In genomic region chr16:361341-361871, GRCh38 we compare ENCODE assay signal across 3 cellular contexts.
A peak's percentile ranks its signal among the peaks of the same experiment; 100 is the strongest.
TF ChIP-seq lines count a peak whose summit lies in the region.

No MANE protein-coding gene starts in this region.

TF ChIP-seq in A549, 52 proteins besides CTCF, POLR2A, EP300 and RAD21:
- no peak for TF ChIP-seq ATOH8 (CRISPR knock-in tag; IDR thresholded peaks at IDR 0.05; ENCODE audit: low read depth)
- no peak for TF ChIP-seq ZC3H11A (IDR thresholded peaks at IDR 0.05)
- TF ChIP-seq TFCP2L1 (CRISPR knock-in tag; IDR thresholded peaks at IDR 0.05) = no peak

TF ChIP-seq in GM12891, 5 proteins besides CTCF, POLR2A, EP300 and RAD21:
- TF ChIP-seq SPI1 (IDR thresholded peaks at IDR 0.05; ENCODE audit: low read depth, low read length) (no peak), POU2F2 (IDR thresholded peaks at IDR 0.05; ENCODE audit: low read depth, low read length) (no peak), POLR2AphosphoS5 (IDR thresholded peaks at IDR 0.05; ENCODE audit: low read depth, low read length) (no peak), TAF1 (IDR thresholded peaks at IDR 0.05; ENCODE audit: low read depth, low read length) (no peak), PAX5 (IDR thresholded peaks at IDR 0.05; ENCODE audit: insufficient read depth, low read length, severe bottlenecking) (no peak)

TF ChIP-seq in HepG2, 621 proteins besides CTCF, POLR2A, EP300 and RAD21 (continues in another document):
- no peak for TF ChIP-seq ZNF513 (CRISPR knock-in tag; conservative IDR thresholded peaks at IDR 0.05)
- no peak for TF ChIP-seq ZNF160 (CRISPR knock-in tag; IDR thresholded peaks at IDR 0.05)
- no peak for TF ChIP-seq FOXA3 (CRISPR knock-in tag; IDR thresholded peaks at IDR 0.05)
- no peak for TF ChIP-seq NFRKB (IDR thresholded peaks at IDR 0.05)
- no peak for TF ChIP-seq MYNN (CRISPR knock-in tag; IDR thresholded peaks at IDR 0.05; ENCODE audit: low read depth)
- no peak for TF ChIP-seq ZNF274 (CRISPR knock-in tag; IDR thresholded peaks at IDR 0.05)
- no peak for TF ChIP-seq CENPX (CRISPR knock-in tag; IDR thresholded peaks at IDR 0.05)
- peak; percentile 65; the same call in 1 of the 2 replicates for TF ChIP-seq BRD4 (CRISPR knock-in tag; IDR thresholded peaks at IDR 0.05)
- TF ChIP-seq TARDBP (CRISPR knock-in tag; IDR thresholded peaks at IDR 0.05) = no peak
- TF ChIP-seq ZNF891 (CRISPR knock-in tag; IDR thresholded peaks at IDR 0.05) = no peak
- no peak for TF ChIP-seq ZNF17 (CRISPR knock-in tag; IDR thresholded peaks at IDR 0.05)
- TF ChIP-seq THRA (CRISPR knock-in tag; IDR thresholded peaks at IDR 0.05; ENCODE audit: borderline replicate concordance) = no peak
- 0 out of 2 replicates have a peak, but pooled peaks have one; percentile 47 for TF ChIP-seq ETS1 (CRISPR knock-in tag; IDR thresholded peaks at IDR 0.05)
- 0 out of 2 replicates have a peak, but pooled peaks have one; percentile 1 for TF ChIP-seq ZNF558 (CRISPR knock-in tag; IDR thresholded peaks at IDR 0.05; ENCODE audit: borderline replicate concordance)
- no peak for TF ChIP-seq KIAA2018 (CRISPR knock-in tag; IDR thresholded peaks at IDR 0.05; ENCODE audit: borderline replicate concordance)
- TF ChIP-seq ZNF790 (CRISPR knock-in tag; IDR thresholded peaks at IDR 0.05; ENCODE audit: borderline replicate concordance) = 0 out of 2 replicates have a peak, but pooled peaks have one; percentile 30
- 0 out of 2 replicates have a peak, but pooled peaks have one; percentile 30 for TF ChIP-seq ZNF276 (CRISPR knock-in tag; IDR thresholded peaks at IDR 0.05; ENCODE audit: low read depth)
- TF ChIP-seq MED8 (CRISPR knock-in tag; IDR thresholded peaks at IDR 0.05; ENCODE audit: insufficient replicate concordance) = no peak
- TF ChIP-seq ZNF652 (CRISPR knock-in tag; IDR thresholded peaks at IDR 0.05; ENCODE audit: borderline replicate concordance, low read depth) = no peak
- no peak for TF ChIP-seq ZNF10 (CRISPR knock-in tag; IDR thresholded peaks at IDR 0.05; ENCODE audit: borderline replicate concordance, low read depth)
- TF ChIP-seq PHF21A (CRISPR knock-in tag; IDR thresholded peaks at IDR 0.05) = no peak
- no peak for TF ChIP-seq RXRA (CRISPR knock-in tag; IDR thresholded peaks at IDR 0.05)
- no peak for TF ChIP-seq ZFP36L2 (CRISPR knock-in tag; IDR thresholded peaks at IDR 0.05)
- no peak for TF ChIP-seq TFDP1 (CRISPR knock-in tag; IDR thresholded peaks at IDR 0.05; ENCODE audit: borderline replicate concordance)
- TF ChIP-seq STAT6 (CRISPR knock-in tag; IDR thresholded peaks at IDR 0.05; ENCODE audit: borderline replicate concordance) = no peak
- no peak for TF ChIP-seq KLF13 (CRISPR knock-in tag; IDR thresholded peaks at IDR 0.05)
- TF ChIP-seq CEBPZ (IDR thresholded peaks at IDR 0.05; ENCODE audit: low read length) = no peak
- no peak for TF ChIP-seq ZNF761 (CRISPR knock-in tag; conservative IDR thresholded peaks at IDR 0.05)
- no peak for TF ChIP-seq FOXJ3 (CRISPR knock-in tag; IDR thresholded peaks at IDR 0.05; ENCODE audit: borderline replicate concordance)
- no peak for TF ChIP-seq TOPORS (CRISPR knock-in tag; IDR thresholded peaks at IDR 0.05)
- TF ChIP-seq NFKB2 (CRISPR knock-in tag; IDR thresholded peaks at IDR 0.05; ENCODE audit: borderline replicate concordance) = no peak
- TF ChIP-seq SKI (IDR thresholded peaks at IDR 0.05; ENCODE audit: partially characterized antibody) = no peak
- TF ChIP-seq WIZ (CRISPR knock-in tag; IDR thresholded peaks at IDR 0.05) = 0 out of 2 replicates have a peak, but pooled peaks have one; percentile 22
- no peak for TF ChIP-seq ZNF746 (CRISPR knock-in tag; IDR thresholded peaks at IDR 0.05)
- TF ChIP-seq CEBPB (IDR thresholded peaks at IDR 0.05; ENCODE audit: borderline replicate concordance, low read depth, low read length) = no peak
- no peak for TF ChIP-seq RFXANK (CRISPR knock-in tag; IDR thresholded peaks at IDR 0.05)
